ENCODE assay signal across 18 cellular contexts in genomic region chr20:59740621-59741020, GRCh38.
DNase-seq lines count a peak whose midpoint lies in the region; ATAC-seq and TF ChIP-seq lines count a peak whose summit lies in the region.
"Had no signal": no experiment of that assay in that cellular context is flagged by ENCODE, and none has a peak within 500 bp of the region (broad histone marks: within the 10 kb centered on the region; RNA-seq: fewer than 3 reads in every experiment).

No MANE protein-coding gene starts in this region.

- H3K9ac ChIP-seq in BLaER1: peak overlapping the region; percentile 37; the same call in 1 of the 2 replicates

- DNase-seq in chondrocyte (ENCODE audit: low spot score): peak; percentile 60
- peak; percentile 68 for DNase-seq in posterior vena cava (ENCODE audit: low spot score)
- DNase-seq in NCI-H2029 (lab: John Stamatoyannopoulos, UW): no peak
- no peak for DNase-seq in stimulated activated naive CD8-positive, alpha-beta T cell treated with anti-CD3 and anti-CD28 coated beads, Interleukin-15, amount 100 ng/mL, for 72 hours
- DNase-seq: AML-193; Caco-2; Calu3; CD4-positive, alpha-beta T cell; CD8-positive, alpha-beta T cell; DMS79 treated with DMSO at 0.1 percent for 48 hours; GF-D8 had no signal

- no peaks in the 10 kb centered on the region for H3K9me3 ChIP-seq in BLaER1
- H3K9me3 ChIP-seq: A549, Caco-2 had no signal

- H3K27me3 ChIP-seq in BLaER1: no peaks in the 10 kb centered on the region

- no peak overlapping the region for H3K4me3 ChIP-seq in BLaER1
- H3K4me3 ChIP-seq: A549, GM12878 had no signal

- no peak overlapping the region for H3K27ac Mint-ChIP-seq in chondrocyte (ENCODE audit: unreplicated experiment)
- H3K27ac Mint-ChIP-seq in stimulated activated naive CD8-positive, alpha-beta T cell treated with anti-CD3 and anti-CD28 coated beads, Interleukin-15, amount 100 ng/mL, for 72 hours: no peak overlapping the region
- H3K27ac Mint-ChIP-seq: B cell; CD4-positive, alpha-beta T cell; CD8-positive, alpha-beta T cell had no signal

- H3K4me2 ChIP-seq in BLaER1: peak overlapping the region; percentile 89
- H3K4me2 ChIP-seq: A549 had no signal

- intact Hi-C loops in posterior vena cava (cut with DNase I): no loop called here

- peaks cover 100% of the 10 kb centered on the region for H3K36me3 ChIP-seq in BLaER1

- peaks cover 100% of the 10 kb centered on the region for H4K20me1 ChIP-seq in BLaER1

- no peak overlapping the region for H3K4me3 Mint-ChIP-seq in chondrocyte (ENCODE audit: unreplicated experiment)
- H3K4me3 Mint-ChIP-seq in stimulated activated naive CD8-positive, alpha-beta T cell treated with anti-CD3 and anti-CD28 coated beads, Interleukin-15, amount 100 ng/mL, for 72 hours: no peak overlapping the region
- H3K4me3 Mint-ChIP-seq: B cell; CD4-positive, alpha-beta T cell; CD8-positive, alpha-beta T cell had no signal

- H3K27me3 Mint-ChIP-seq in chondrocyte (ENCODE audit: low read depth): peaks cover 16% of the 10 kb centered on the region
- peaks cover 8% of the 10 kb centered on the region for H3K27me3 Mint-ChIP-seq in stimulated activated naive CD8-positive, alpha-beta T cell treated with anti-CD3 and anti-CD28 coated beads, Interleukin-15, amount 100 ng/mL, for 72 hours
- H3K27me3 Mint-ChIP-seq: B cell had no signal

- H3K27ac ChIP-seq in BLaER1: no peak overlapping the region
- H3K27ac ChIP-seq: 22Rv1, A549, C4-2B had no signal

- peaks cover 100% of the 10 kb centered on the region for H3K4me1 ChIP-seq in BLaER1
- H3K4me1 ChIP-seq: A549, Caco-2 had no signal

- no peaks in the 10 kb centered on the region for H3K4me1 Mint-ChIP-seq in chondrocyte (ENCODE audit: low read depth)
- H3K4me1 Mint-ChIP-seq in stimulated activated naive CD8-positive, alpha-beta T cell treated with anti-CD3 and anti-CD28 coated beads, Interleukin-15, amount 100 ng/mL, for 72 hours: no peaks in the 10 kb centered on the region
- H3K4me1 Mint-ChIP-seq: B cell had no signal

- no peak for TF ChIP-seq CTCF in chondrocyte (IDR thresholded peaks at IDR 0.05)

- no peak for ATAC-seq in HG02623 (IDR thresholded peaks at IDR 0.05; ENCODE audit: unreplicated experiment)
- ATAC-seq in stimulated activated naive CD8-positive, alpha-beta T cell treated with anti-CD3 and anti-CD28 coated beads, Interleukin-15, amount 100 ng/mL, for 72 hours: no peak
- ATAC-seq: A549; CD8-positive, alpha-beta T cell; GM12878 had no signal

- no peaks in the 10 kb centered on the region for H3K36me3 Mint-ChIP-seq in chondrocyte (ENCODE audit: low read depth)
- H3K36me3 Mint-ChIP-seq: CD8-positive, alpha-beta T cell had no signal

- H3K9me3 Mint-ChIP-seq in chondrocyte (ENCODE audit: low read depth): no peaks in the 10 kb centered on the region
- no peaks in the 10 kb centered on the region for H3K9me3 Mint-ChIP-seq in stimulated activated naive CD8-positive, alpha-beta T cell treated with anti-CD3 and anti-CD28 coated beads, Interleukin-15, amount 100 ng/mL, for 72 hours
- H3K9me3 Mint-ChIP-seq: CD4-positive, alpha-beta T cell; CD8-positive, alpha-beta T cell had no signal

Comparison
In these comparisons a context has a peak if more than half of its experiments do, and no peak if none do; other contexts are left out.
1. DNase-seq: peak in chondrocyte (single experiment) and posterior vena cava (single experiment); none in NCI-H2029 (single experiment) and stimulated activated naive CD8-positive, alpha-beta T cell treated with anti-CD3 and anti-CD28 coated beads, Interleukin-15, amount 100 ng/mL, for 72 hours (0 of 2).